ENCODE assay signal across 18 cellular contexts in the genomic region with DNA sequence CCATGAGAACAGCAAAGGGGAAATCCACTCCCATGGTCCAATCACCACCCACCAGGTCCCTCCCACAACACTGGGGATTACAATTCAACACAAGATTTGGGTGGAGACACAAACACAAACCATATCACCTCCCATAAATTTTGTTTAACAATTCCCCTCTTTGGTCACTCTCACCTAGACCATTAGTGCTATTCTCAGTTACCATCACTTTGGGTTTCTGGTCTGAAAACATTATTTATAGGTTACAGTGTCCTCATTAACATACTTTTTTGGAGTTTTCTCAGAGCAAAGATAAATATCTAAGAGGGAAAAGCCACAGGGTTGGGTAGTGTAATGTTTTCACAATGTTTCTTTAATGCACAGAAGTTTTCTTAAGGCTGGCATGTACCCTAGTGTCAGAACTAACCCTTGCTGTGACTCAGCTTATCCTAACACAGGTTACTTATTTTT.
"Had no signal": no experiment of that assay in that cellular context is flagged by ENCODE, and none has a peak within 500 bp of the region (broad histone marks: within the 10 kb centered on the region; RNA-seq: fewer than 3 reads in every experiment).

No MANE protein-coding gene starts in this region.

- H3K4me3 ChIP-seq: body of pancreas, colonic mucosa, gastroesophageal sphincter, heart right ventricle, lower lobe of right lung, neural progenitor cell, thyroid gland had no signal

- FAIRE-seq: endometrium, urothelium cell line had no signal

- H3K27ac Mint-ChIP-seq: activated CD4-positive, alpha-beta memory T cell treated with anti-CD3 and anti-CD28 coated beads for 36 hours; activated naive CD4-positive, alpha-beta T cell treated with anti-CD3 and anti-CD28 coated beads, Interleukin-2, amount 50 U/mL, for 72 hours; activated T-cell treated with anti-CD3 and anti-CD28 coated beads, Interleukin-2, amount 50 U/mL, for 72 hours; neural progenitor cell had no signal

- H3K4me3 Mint-ChIP-seq: activated CD4-positive, alpha-beta memory T cell treated with anti-CD3 and anti-CD28 coated beads for 36 hours; activated T-cell treated with anti-CD3 and anti-CD28 coated beads, Interleukin-2, amount 50 U/mL, for 72 hours; neural progenitor cell had no signal

- H3K27ac ChIP-seq: body of pancreas, colonic mucosa, gastroesophageal sphincter, heart right ventricle, lower lobe of right lung, neural progenitor cell, thyroid gland had no signal

- ATAC-seq: activated naive CD4-positive, alpha-beta T cell treated with anti-CD3 and anti-CD28 coated beads, Interleukin-2, amount 50 U/mL, for 72 hours; activated T-cell treated with anti-CD3 and anti-CD28 coated beads, Interleukin-2, amount 50 U/mL, for 72 hours; body of pancreas; gastroesophageal sphincter; heart right ventricle; lower lobe of right lung; sciatic nerve had no signal

- H3K36me3 Mint-ChIP-seq: activated CD4-positive, alpha-beta memory T cell treated with anti-CD3 and anti-CD28 coated beads for 36 hours had no signal

- H3K36me3 ChIP-seq: colonic mucosa, gastroesophageal sphincter, heart right ventricle, lower lobe of right lung, neural progenitor cell, thyroid gland had no signal

- H3K4me1 ChIP-seq: colonic mucosa, heart right ventricle had no signal

- H3K9ac ChIP-seq: neural progenitor cell had no signal

- H3K27me3 ChIP-seq: body of pancreas, colonic mucosa, gastroesophageal sphincter, neural progenitor cell, thyroid gland had no signal

- H3K9me3 ChIP-seq: body of pancreas, colonic mucosa, lower lobe of right lung, thyroid gland had no signal

- DNase-seq: activated CD4-positive, alpha-beta memory T cell treated with anti-CD3 and anti-CD28 coated beads for 36 hours; activated CD8-positive, alpha-beta memory T cell treated with anti-CD3 and anti-CD28 coated beads, Interleukin-2, amount 50 U/mL, for 4 hours; activated gamma-delta T cell; activated T-cell treated with anti-CD3 and anti-CD28 coated beads, Interleukin-2, amount 50 U/mL, for 72 hours; body of pancreas; caudate nucleus; colonic mucosa; heart right ventricle; lower lobe of right lung; stimulated activated CD4-positive, alpha-beta T cell treated with anti-CD3 and anti-CD28 coated beads, Interleukin-2, amount 100 ng/mL, for 24 hours; T1000; thyroid gland had no signal
